11 cellular contexts compared by ENCODE assay signal in the genomic region with DNA sequence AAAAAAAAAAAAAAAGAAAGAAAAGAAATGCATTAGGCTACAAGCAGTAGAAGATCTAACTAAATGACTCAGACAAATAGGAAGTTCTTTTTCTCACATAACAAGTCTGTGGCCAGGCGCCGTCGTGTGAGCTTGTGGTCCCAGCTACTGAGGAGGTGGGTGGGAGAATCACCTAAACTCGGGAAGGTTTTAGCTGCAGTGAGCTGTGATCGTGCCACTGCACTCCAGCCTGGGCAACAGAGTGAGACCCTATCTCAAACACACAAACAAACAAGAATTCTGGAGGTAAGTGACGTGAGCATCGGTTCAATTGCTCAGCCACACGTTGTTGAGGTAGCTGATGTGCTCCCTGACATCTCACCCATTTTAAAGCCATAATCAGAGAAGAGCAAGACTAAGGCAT. TPM values are rescaled to one million over a fixed set of nuclear protein-coding genes. Genes with fewer than 3 reads are reported as not detected.
DNase-seq lines count a peak whose midpoint lies in the region; ATAC-seq and TF ChIP-seq lines count a peak whose summit lies in the region.
"Had no signal": no experiment of that assay in that cellular context is flagged by ENCODE, and none has a peak within 500 bp of the region (broad histone marks: within the 10 kb centered on the region; RNA-seq: fewer than 3 reads in every experiment).

No MANE protein-coding gene starts in this region.

- H3K27ac Mint-ChIP-seq in activated T-helper 1 cell treated with anti-CD3 and anti-CD28 coated beads, Interleukin-12 subunit alpha, Interleukin-12 subunit beta, Interleukin-2, Interleukin-4 antibody, amounts not matched to agents 30 ng/mL and 10 ng/mL and 1 ng/mL, durations not matched to agents 14 hours and 24 hours and 36 hours = no peak overlapping the region
- H3K27ac Mint-ChIP-seq in activated CD8-positive, alpha-beta memory T cell treated with anti-CD3 and anti-CD28 coated beads, Interleukin-2, amount 10 ng/mL, durations not matched to agents 7 days and 5 days = peak overlapping the region; percentile 64
- peak overlapping the region; percentile 35 for H3K27ac Mint-ChIP-seq in memory B cell
- no peak overlapping the region for H3K27ac Mint-ChIP-seq in stimulated activated naive B cell treated with anti-CD40 and anti-IgM and Interleukin-4, amounts not matched to agents 10 μg/mL and 1 μg/mL and 100 μg/mL, for 72 hours
- H3K27ac Mint-ChIP-seq in glutamatergic neuron (ENCODE audit: unreplicated experiment) = no peak overlapping the region

- DNase-seq in activated T-helper 1 cell treated with Interleukin-2 at 50 U/mL for 16 hours (ENCODE audit: low read depth) (peak; percentile 4), memory B cell (ENCODE audit: low spot score in 2 of 2) (no peak), glutamatergic neuron (no peak)
- DNase-seq in activated T-helper 1 cell treated with anti-CD3 and anti-CD28 coated beads, Interleukin-12 subunit alpha, Interleukin-12 subunit beta, Interleukin-2, Interleukin-4 antibody, amounts not matched to agents 30 ng/mL and 10 ng/mL and 1 ng/mL, durations not matched to agents 14 hours and 24 hours and 36 hours (ENCODE audit: low spot score) = no peak
- peak; percentile 80 for DNase-seq in activated CD8-positive, alpha-beta memory T cell treated with anti-CD3 and anti-CD28 coated beads, Interleukin-2, amount 10 ng/mL, durations not matched to agents 7 days and 5 days
- peak; percentile 6 for DNase-seq in stimulated activated naive B cell treated with anti-CD40 and anti-IgM and Interleukin-4, amounts not matched to agents 10 μg/mL and 1 μg/mL and 100 μg/mL, for 72 hours
- DNase-seq: MM.1S, NCI-H69, SIG-M5 had no signal

- no peak for TF ChIP-seq CTCF in glutamatergic neuron (IDR thresholded peaks at IDR 0.05; ENCODE audit: partially characterized antibody, unreplicated experiment)

- peaks cover 4% of the 10 kb centered on the region for H3K4me1 Mint-ChIP-seq in activated T-helper 1 cell treated with anti-CD3 and anti-CD28 coated beads, Interleukin-12 subunit alpha, Interleukin-12 subunit beta, Interleukin-2, Interleukin-4 antibody, amounts not matched to agents 30 ng/mL and 10 ng/mL and 1 ng/mL, durations not matched to agents 14 hours and 24 hours and 36 hours (ENCODE audit: low read depth)
- peaks cover 18% of the 10 kb centered on the region for H3K4me1 Mint-ChIP-seq in activated CD8-positive, alpha-beta memory T cell treated with anti-CD3 and anti-CD28 coated beads, Interleukin-2, amount 10 ng/mL, durations not matched to agents 7 days and 5 days
- peaks cover 15% of the 10 kb centered on the region for H3K4me1 Mint-ChIP-seq in memory B cell
- H3K4me1 Mint-ChIP-seq in stimulated activated naive B cell treated with anti-CD40 and anti-IgM and Interleukin-4, amounts not matched to agents 10 μg/mL and 1 μg/mL and 100 μg/mL, for 72 hours = peaks cover 13 to 32% of the 10 kb centered on the region in 2 donors
- H3K4me1 Mint-ChIP-seq in glutamatergic neuron (ENCODE audit: low read depth, unreplicated experiment) = no peaks in the 10 kb centered on the region

- no peaks in the 10 kb centered on the region for H3K9me3 Mint-ChIP-seq in activated T-helper 1 cell treated with anti-CD3 and anti-CD28 coated beads, Interleukin-12 subunit alpha, Interleukin-12 subunit beta, Interleukin-2, Interleukin-4 antibody, amounts not matched to agents 30 ng/mL and 10 ng/mL and 1 ng/mL, durations not matched to agents 14 hours and 24 hours and 36 hours
- no peaks in the 10 kb centered on the region for H3K9me3 Mint-ChIP-seq in activated CD8-positive, alpha-beta memory T cell treated with anti-CD3 and anti-CD28 coated beads, Interleukin-2, amount 10 ng/mL, durations not matched to agents 7 days and 5 days (ENCODE audit: low read depth)
- H3K9me3 Mint-ChIP-seq in memory B cell (no peaks in the 10 kb centered on the region), glutamatergic neuron (ENCODE audit: unreplicated experiment) (no peaks in the 10 kb centered on the region)
- no peaks in the 10 kb centered on the region for H3K9me3 Mint-ChIP-seq in stimulated activated naive B cell treated with anti-CD40 and anti-IgM and Interleukin-4, amounts not matched to agents 10 μg/mL and 1 μg/mL and 100 μg/mL, for 72 hours

- H3K36me3 Mint-ChIP-seq in activated T-helper 1 cell treated with anti-CD3 and anti-CD28 coated beads, Interleukin-12 subunit alpha, Interleukin-12 subunit beta, Interleukin-2, Interleukin-4 antibody, amounts not matched to agents 30 ng/mL and 10 ng/mL and 1 ng/mL, durations not matched to agents 14 hours and 24 hours and 36 hours (ENCODE audit: low read depth) = no peaks in the 10 kb centered on the region
- no peaks in the 10 kb centered on the region for H3K36me3 Mint-ChIP-seq in activated CD8-positive, alpha-beta memory T cell treated with anti-CD3 and anti-CD28 coated beads, Interleukin-2, amount 10 ng/mL, durations not matched to agents 7 days and 5 days
- H3K36me3 Mint-ChIP-seq in memory B cell (no peaks in the 10 kb centered on the region), glutamatergic neuron (ENCODE audit: unreplicated experiment) (no peaks in the 10 kb centered on the region)
- H3K36me3 Mint-ChIP-seq in stimulated activated naive B cell treated with anti-CD40 and anti-IgM and Interleukin-4, amounts not matched to agents 10 μg/mL and 1 μg/mL and 100 μg/mL, for 72 hours = peaks cover 0 to 3% of the 10 kb centered on the region in 2 donors

- CTCF ChIA-PET in activated CD8-positive, alpha-beta memory T cell treated with anti-CD3 and anti-CD28 coated beads, Interleukin-2, amount 10 ng/mL, durations not matched to agents 7 days and 5 days (lab: Charles Lee) = interaction anchor here (0.7 to 2.1 kb wide), 3 partner anchors 17 to 260 kb away, joined by 3 to 13 read pairs (median 4); no protein-coding TSS in a partner anchor

- peak; percentile 91 for ATAC-seq in activated CD8-positive, alpha-beta memory T cell treated with anti-CD3 and anti-CD28 coated beads, Interleukin-2, amount 10 ng/mL, durations not matched to agents 7 days and 5 days
- no peak for ATAC-seq in memory B cell (ENCODE audit: low read depth)
- ATAC-seq in stimulated activated naive B cell treated with anti-CD40 and anti-IgM and Interleukin-4, amounts not matched to agents 10 μg/mL and 1 μg/mL and 100 μg/mL, for 72 hours (replicated peaks) = peak; percentile 77 to 79
- no peak for ATAC-seq in HG02884 (IDR thresholded peaks at IDR 0.05; ENCODE audit: unreplicated experiment)
- no peak for ATAC-seq in HG02840 (IDR thresholded peaks at IDR 0.05; ENCODE audit: low FRiP score, unreplicated experiment)

- no peaks in the 10 kb centered on the region for H3K27me3 Mint-ChIP-seq in activated T-helper 1 cell treated with anti-CD3 and anti-CD28 coated beads, Interleukin-12 subunit alpha, Interleukin-12 subunit beta, Interleukin-2, Interleukin-4 antibody, amounts not matched to agents 30 ng/mL and 10 ng/mL and 1 ng/mL, durations not matched to agents 14 hours and 24 hours and 36 hours (ENCODE audit: insufficient read depth)
- H3K27me3 Mint-ChIP-seq in activated CD8-positive, alpha-beta memory T cell treated with anti-CD3 and anti-CD28 coated beads, Interleukin-2, amount 10 ng/mL, durations not matched to agents 7 days and 5 days = peaks cover 6% of the 10 kb centered on the region
- H3K27me3 Mint-ChIP-seq in memory B cell (no peaks in the 10 kb centered on the region), glutamatergic neuron (ENCODE audit: unreplicated experiment) (peaks cover 1% of the 10 kb centered on the region)
- H3K27me3 Mint-ChIP-seq in stimulated activated naive B cell treated with anti-CD40 and anti-IgM and Interleukin-4, amounts not matched to agents 10 μg/mL and 1 μg/mL and 100 μg/mL, for 72 hours = no peaks in the 10 kb centered on the region

- H3K4me3 Mint-ChIP-seq in activated T-helper 1 cell treated with anti-CD3 and anti-CD28 coated beads, Interleukin-12 subunit alpha, Interleukin-12 subunit beta, Interleukin-2, Interleukin-4 antibody, amounts not matched to agents 30 ng/mL and 10 ng/mL and 1 ng/mL, durations not matched to agents 14 hours and 24 hours and 36 hours = no peak overlapping the region
- peak overlapping the region; percentile 34 for H3K4me3 Mint-ChIP-seq in activated CD8-positive, alpha-beta memory T cell treated with anti-CD3 and anti-CD28 coated beads, Interleukin-2, amount 10 ng/mL, durations not matched to agents 7 days and 5 days
- H3K4me3 Mint-ChIP-seq in memory B cell (peak overlapping the region; percentile 45), glutamatergic neuron (ENCODE audit: unreplicated experiment) (no peak overlapping the region)
- peak overlapping the region in 1 of 2 donors; percentile 29 for H3K4me3 Mint-ChIP-seq in stimulated activated naive B cell treated with anti-CD40 and anti-IgM and Interleukin-4, amounts not matched to agents 10 μg/mL and 1 μg/mL and 100 μg/mL, for 72 hours

- intact Hi-C loops in activated T-helper 1 cell treated with anti-CD3 and anti-CD28 coated beads, Interleukin-12 subunit alpha, Interleukin-12 subunit beta, Interleukin-2, Interleukin-4 antibody, amounts not matched to agents 30 ng/mL and 10 ng/mL and 1 ng/mL, durations not matched to agents 14 hours and 24 hours and 36 hours (cut with micrococcal nuclease) = loop anchor here (1.0 kb wide), 1 partner anchor 8 kb away; no protein-coding TSS in a partner anchor

RNA-seq across cellular contexts. Expression of a gene that starts 37.9 kb away (rescaled TPM):
- total RNA-seq in activated T-helper 1 cell treated with anti-CD3 and anti-CD28 coated beads, Interleukin-12 subunit alpha, Interleukin-12 subunit beta, Interleukin-2, Interleukin-4 antibody, amounts not matched to agents 30 ng/mL and 10 ng/mL and 1 ng/mL, durations not matched to agents 14 hours and 24 hours and 36 hours = 28.5 and 31.5 TPM in 2 replicates
- 10 to 100 TPM; 16.1 to 16.5 TPM for total RNA-seq in activated CD8-positive, alpha-beta memory T cell treated with anti-CD3 and anti-CD28 coated beads, Interleukin-2, amount 10 ng/mL, durations not matched to agents 7 days and 5 days
- 20.4 TPM for total RNA-seq in glutamatergic neuron (ENCODE audit: unreplicated experiment)

Comparison
In these comparisons a context has a peak if more than half of its experiments do, and no peak if none do; other contexts are left out.
1. DNase-seq: peak in activated T-helper 1 cell treated with Interleukin-2 at 50 U/mL for 16 hours (single experiment), activated CD8-positive, alpha-beta memory T cell treated with anti-CD3 and anti-CD28 coated beads, Interleukin-2, amount 10 ng/mL, durations not matched to agents 7 days and 5 days (single experiment) and stimulated activated naive B cell treated with anti-CD40 and anti-IgM and Interleukin-4, amounts not matched to agents 10 μg/mL and 1 μg/mL and 100 μg/mL, for 72 hours (single experiment); none in activated T-helper 1 cell treated with anti-CD3 and anti-CD28 coated beads, Interleukin-12 subunit alpha, Interleukin-12 subunit beta, Interleukin-2, Interleukin-4 antibody, amounts not matched to agents 30 ng/mL and 10 ng/mL and 1 ng/mL, durations not matched to agents 14 hours and 24 hours and 36 hours (single experiment), memory B cell (0 of 2) and glutamatergic neuron (single experiment).
2. H3K27ac Mint-ChIP-seq: peak in activated CD8-positive, alpha-beta memory T cell treated with anti-CD3 and anti-CD28 coated beads, Interleukin-2, amount 10 ng/mL, durations not matched to agents 7 days and 5 days (single experiment) and memory B cell (single experiment); none in activated T-helper 1 cell treated with anti-CD3 and anti-CD28 coated beads, Interleukin-12 subunit alpha, Interleukin-12 subunit beta, Interleukin-2, Interleukin-4 antibody, amounts not matched to agents 30 ng/mL and 10 ng/mL and 1 ng/mL, durations not matched to agents 14 hours and 24 hours and 36 hours (single experiment), stimulated activated naive B cell treated with anti-CD40 and anti-IgM and Interleukin-4, amounts not matched to agents 10 μg/mL and 1 μg/mL and 100 μg/mL, for 72 hours (single experiment) and glutamatergic neuron (single experiment).
3. H3K4me3 Mint-ChIP-seq: peak in activated CD8-positive, alpha-beta memory T cell treated with anti-CD3 and anti-CD28 coated beads, Interleukin-2, amount 10 ng/mL, durations not matched to agents 7 days and 5 days (single experiment) and memory B cell (single experiment); none in activated T-helper 1 cell treated with anti-CD3 and anti-CD28 coated beads, Interleukin-12 subunit alpha, Interleukin-12 subunit beta, Interleukin-2, Interleukin-4 antibody, amounts not matched to agents 30 ng/mL and 10 ng/mL and 1 ng/mL, durations not matched to agents 14 hours and 24 hours and 36 hours (single experiment) and glutamatergic neuron (single experiment).
4. ATAC-seq: peak in activated CD8-positive, alpha-beta memory T cell treated with anti-CD3 and anti-CD28 coated beads, Interleukin-2, amount 10 ng/mL, durations not matched to agents 7 days and 5 days (single experiment) and stimulated activated naive B cell treated with anti-CD40 and anti-IgM and Interleukin-4, amounts not matched to agents 10 μg/mL and 1 μg/mL and 100 μg/mL, for 72 hours (2 of 2); none in memory B cell (single experiment), HG02884 (single experiment) and HG02840 (single experiment).